Comparison of ENCODE assay signal across 1 cellular context in the genomic region with DNA sequence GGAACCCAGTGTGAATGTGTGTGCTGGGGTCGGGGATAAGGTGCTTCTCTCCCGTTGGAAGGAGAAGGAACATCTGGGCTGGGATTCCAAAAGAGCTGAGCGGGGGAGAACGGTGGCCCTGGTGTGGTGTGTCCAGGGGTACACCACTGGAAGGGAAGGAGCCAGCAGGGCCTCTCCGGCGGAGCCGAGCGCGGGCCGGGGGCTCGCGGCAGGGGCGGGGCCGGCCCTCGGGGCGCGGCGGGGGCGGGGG.
TF ChIP-seq lines count a peak whose summit lies in the region.

No MANE protein-coding gene starts in this region.

TF ChIP-seq in GM12878, 131 proteins besides CTCF, POLR2A, EP300 and RAD21 (continued from another document):
- TF ChIP-seq, protein P1, sequence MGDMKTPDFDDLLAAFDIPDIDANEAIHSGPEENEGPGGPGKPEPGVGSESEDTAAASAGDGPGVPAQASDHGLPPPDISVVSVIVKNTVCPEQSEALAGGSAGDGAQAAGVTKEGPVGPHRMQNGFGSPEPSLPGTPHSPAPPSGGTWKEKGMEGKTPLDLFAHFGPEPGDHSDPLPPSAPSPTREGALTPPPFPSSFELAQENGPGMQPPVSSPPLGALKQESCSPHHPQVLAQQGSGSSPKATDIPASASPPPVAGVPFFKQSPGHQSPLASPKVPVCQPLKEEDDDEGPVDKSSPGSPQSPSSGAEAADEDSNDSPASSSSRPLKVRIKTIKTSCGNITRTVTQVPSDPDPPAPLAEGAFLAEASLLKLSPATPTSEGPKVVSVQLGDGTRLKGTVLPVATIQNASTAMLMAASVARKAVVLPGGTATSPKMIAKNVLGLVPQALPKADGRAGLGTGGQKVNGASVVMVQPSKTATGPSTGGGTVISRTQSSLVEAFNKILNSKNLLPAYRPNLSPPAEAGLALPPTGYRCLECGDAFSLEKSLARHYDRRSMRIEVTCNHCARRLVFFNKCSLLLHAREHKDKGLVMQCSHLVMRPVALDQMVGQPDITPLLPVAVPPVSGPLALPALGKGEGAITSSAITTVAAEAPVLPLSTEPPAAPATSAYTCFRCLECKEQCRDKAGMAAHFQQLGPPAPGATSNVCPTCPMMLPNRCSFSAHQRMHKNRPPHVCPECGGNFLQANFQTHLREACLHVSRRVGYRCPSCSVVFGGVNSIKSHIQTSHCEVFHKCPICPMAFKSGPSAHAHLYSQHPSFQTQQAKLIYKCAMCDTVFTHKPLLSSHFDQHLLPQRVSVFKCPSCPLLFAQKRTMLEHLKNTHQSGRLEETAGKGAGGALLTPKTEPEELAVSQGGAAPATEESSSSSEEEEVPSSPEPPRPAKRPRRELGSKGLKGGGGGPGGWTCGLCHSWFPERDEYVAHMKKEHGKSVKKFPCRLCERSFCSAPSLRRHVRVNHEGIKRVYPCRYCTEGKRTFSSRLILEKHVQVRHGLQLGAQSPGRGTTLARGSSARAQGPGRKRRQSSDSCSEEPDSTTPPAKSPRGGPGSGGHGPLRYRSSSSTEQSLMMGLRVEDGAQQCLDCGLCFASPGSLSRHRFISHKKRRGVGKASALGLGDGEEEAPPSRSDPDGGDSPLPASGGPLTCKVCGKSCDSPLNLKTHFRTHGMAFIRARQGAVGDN (IDR thresholded peaks at IDR 0.05) = no peak
- TF ChIP-seq NR2C1 (IDR thresholded peaks at IDR 0.05) = no peak
- TF ChIP-seq, protein P2, sequence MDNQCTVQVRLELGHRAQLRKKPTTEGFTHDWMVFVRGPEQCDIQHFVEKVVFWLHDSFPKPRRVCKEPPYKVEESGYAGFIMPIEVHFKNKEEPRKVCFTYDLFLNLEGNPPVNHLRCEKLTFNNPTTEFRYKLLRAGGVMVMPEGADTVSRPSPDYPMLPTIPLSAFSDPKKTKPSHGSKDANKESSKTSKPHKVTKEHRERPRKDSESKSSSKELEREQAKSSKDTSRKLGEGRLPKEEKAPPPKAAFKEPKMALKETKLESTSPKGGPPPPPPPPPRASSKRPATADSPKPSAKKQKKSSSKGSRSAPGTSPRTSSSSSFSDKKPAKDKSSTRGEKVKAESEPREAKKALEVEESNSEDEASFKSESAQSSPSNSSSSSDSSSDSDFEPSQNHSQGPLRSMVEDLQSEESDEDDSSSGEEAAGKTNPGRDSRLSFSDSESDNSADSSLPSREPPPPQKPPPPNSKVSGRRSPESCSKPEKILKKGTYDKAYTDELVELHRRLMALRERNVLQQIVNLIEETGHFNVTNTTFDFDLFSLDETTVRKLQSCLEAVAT (IDR thresholded peaks at IDR 0.05) = no peak
- no peak for TF ChIP-seq SIX5 (IDR thresholded peaks at IDR 0.05; ENCODE audit: low read depth, low read length, severe bottlenecking)
